1 cellular context compared by ENCODE assay signal in the genomic region with DNA sequence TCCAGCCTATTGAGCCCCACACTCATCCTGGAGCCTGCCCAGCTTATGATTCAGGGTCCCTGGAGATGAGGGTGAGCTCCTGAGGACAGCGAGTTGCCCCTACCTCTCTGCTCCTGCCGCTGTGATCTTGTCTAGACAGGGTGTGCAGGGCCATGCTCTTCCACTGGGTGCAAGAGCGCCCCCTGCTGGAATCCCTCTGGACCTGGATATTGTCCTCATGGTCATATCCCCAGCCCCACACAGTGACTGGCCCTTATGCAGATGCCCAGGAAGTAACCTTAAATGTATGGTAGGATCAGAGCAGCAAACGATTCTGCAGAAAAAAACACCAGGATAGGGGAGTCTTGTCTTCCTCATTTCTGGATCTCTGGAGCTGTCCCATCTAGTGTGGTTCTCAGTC.
TF ChIP-seq lines count a peak whose summit lies in the region.

No MANE protein-coding gene starts in this region.

TF ChIP-seq in HepG2, 621 proteins besides CTCF, POLR2A, EP300 and RAD21:
- peak; percentile 12; the same call in 1 of the 2 replicates for TF ChIP-seq SMC3 (IDR thresholded peaks at IDR 0.05; ENCODE audit: low read length)
- peak; percentile 37; the same call in 1 of the 2 replicates for TF ChIP-seq STAG1 (CRISPR knock-in tag; IDR thresholded peaks at IDR 0.05)
TF ChIP-seq in HepG2: peak in this region for 2; not testable (repeated sequence) for 619.
